ENCODE assay signal across 10 cellular contexts in the genomic region with DNA sequence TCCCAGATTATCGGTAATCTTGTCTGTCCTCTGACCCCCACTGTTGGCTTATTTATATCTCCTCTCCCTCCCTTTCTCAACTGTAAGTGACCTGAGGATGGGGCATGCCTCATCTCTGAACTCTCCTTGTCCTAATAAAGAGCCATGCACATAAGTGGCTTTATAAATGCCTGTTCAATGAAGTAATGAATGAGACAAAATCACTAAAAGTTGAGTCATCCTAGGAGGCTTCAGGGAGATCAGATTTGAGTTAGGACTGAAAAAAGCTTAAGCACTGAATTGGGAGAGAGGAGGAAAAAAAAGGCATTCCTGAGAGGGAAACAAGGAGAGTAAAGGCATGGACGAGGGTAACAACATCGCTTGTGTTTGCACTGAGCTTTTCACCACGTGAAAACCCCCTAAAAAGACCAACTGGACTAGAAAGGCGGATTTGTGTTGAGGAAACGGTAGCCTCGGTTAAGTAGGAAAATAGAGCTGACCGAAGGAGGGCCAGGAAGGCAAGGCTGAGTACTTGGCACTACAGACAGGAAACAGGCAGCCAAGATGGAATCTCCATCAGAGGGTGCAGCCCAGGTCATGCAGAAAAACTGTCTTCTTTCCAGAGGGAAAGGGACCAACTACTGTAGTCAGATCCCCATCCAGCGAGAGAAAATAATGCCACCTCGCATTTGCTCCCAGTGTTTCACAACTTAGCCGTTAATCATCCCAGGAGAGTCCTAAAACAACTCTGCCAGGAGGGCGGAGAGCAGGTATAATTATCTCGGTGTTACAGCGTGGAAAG.
DNase-seq lines count a peak whose midpoint lies in the region; ATAC-seq and FAIRE-seq lines count a peak whose summit lies in the region.
"Had no signal": no experiment of that assay in that cellular context is flagged by ENCODE, and none has a peak within 500 bp of the region (broad histone marks: within the 10 kb centered on the region; RNA-seq: fewer than 3 reads in every experiment).

No MANE protein-coding gene starts in this region.

- H3K27me3 Mint-ChIP-seq in memory B cell: no peaks in the 10 kb centered on the region

- no peak for ATAC-seq in memory B cell (ENCODE audit: low read depth)
- no peak for ATAC-seq in GM19023 (IDR thresholded peaks at IDR 0.05; ENCODE audit: unreplicated experiment)
- ATAC-seq in HG03342 (IDR thresholded peaks at IDR 0.05; ENCODE audit: unreplicated experiment): no peak

- FAIRE-seq in urothelium cell line (lab: Jason Lieb, UNC): no peak

- H3K4me3 Mint-ChIP-seq in memory B cell: no peak overlapping the region

- H3K9me3 Mint-ChIP-seq in memory B cell: no peaks in the 10 kb centered on the region

- H3K36me3 Mint-ChIP-seq in memory B cell: peaks cover 2% of the 10 kb centered on the region

- peaks cover 60% of the 10 kb centered on the region for H3K4me1 Mint-ChIP-seq in memory B cell

- peak overlapping the region; percentile 63 for H3K27ac ChIP-seq in caudate nucleus (ENCODE audit: low read depth, low read length)

- peak overlapping the region; percentile 5 for H3K27ac Mint-ChIP-seq in memory B cell

- DNase-seq in NCI-H345 (lab: John Stamatoyannopoulos, UW): peak; percentile 35
- DNase-seq in NCI-H345 treated with DMSO at 0.1 percent for 48 hours (lab: John Stamatoyannopoulos, UW; ENCODE audit: unreplicated experiment): no peak
- DNase-seq in caudate nucleus (lab: John Stamatoyannopoulos, UW): peak in 4 of 61 donors; percentile 11 to 13 (median 12)
- DNase-seq in memory B cell (ENCODE audit: low spot score in 2 of 2): no peak
- peak; percentile 78 for DNase-seq in urothelium cell line (ENCODE audit: low spot score)
- DNase-seq in central memory CD4-positive, alpha-beta T cell: no peak
- DNase-seq: BE2C, NCI-H187 treated with DMSO at 0.1 percent for 48 hours had no signal

Comparison
In these comparisons a context has a peak if more than half of its experiments do, and no peak if none do; other contexts are left out.
1. DNase-seq: peak in NCI-H345 (single experiment) and urothelium cell line (single experiment); none in NCI-H345 treated with DMSO at 0.1 percent for 48 hours (single experiment), memory B cell (0 of 2) and central memory CD4-positive, alpha-beta T cell (single experiment).